In the genomic region with DNA sequence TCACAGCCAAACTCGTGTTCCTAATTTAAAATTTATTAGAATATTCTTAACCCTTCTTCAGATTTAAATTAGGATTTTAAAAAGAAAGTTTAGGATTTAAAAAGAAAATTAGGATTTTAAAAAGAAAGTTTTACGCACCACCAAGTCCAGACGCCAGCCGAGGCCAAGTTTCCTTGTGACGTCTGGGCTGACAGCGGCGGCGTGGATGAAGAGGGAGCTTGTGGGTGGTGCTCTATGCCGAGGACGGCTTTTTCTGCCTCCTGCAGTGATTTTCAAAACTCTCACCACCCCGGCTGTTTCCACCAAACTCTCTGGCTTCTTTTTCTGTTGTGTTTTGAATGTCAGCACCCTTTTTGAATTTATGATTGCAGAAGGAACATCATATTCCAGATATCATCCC, we compare ENCODE assay signal across 30 cellular contexts.
"Had no signal": no experiment of that assay in that cellular context is flagged by ENCODE, and none has a peak within 500 bp of the region (broad histone marks: within the 10 kb centered on the region; RNA-seq: fewer than 3 reads in every experiment).

No MANE protein-coding gene starts in this region.

- H3K9me3 ChIP-seq: ascending aorta, MG63, Peyer's patch had no signal

- H3K27ac ChIP-seq: ascending aorta, cardiac muscle cell, Peyer's patch had no signal

- ATAC-seq: activated CD8-positive, alpha-beta T cell treated with anti-CD3 and anti-CD28 coated beads, Interleukin-2, amount 10 ng/mL, durations not matched to agents 7 days and 5 days; PC-3 had no signal

- H3K27ac Mint-ChIP-seq: activated CD4-positive, alpha-beta T cell treated with anti-CD3 and anti-CD28 coated beads, Interleukin-2, amount 10 ng/mL, durations not matched to agents 24 days and 14 days; activated CD8-positive, alpha-beta T cell treated with anti-CD3 and anti-CD28 coated beads, Interleukin-2, amount 10 ng/mL, durations not matched to agents 7 days and 5 days; activated naive CD4-positive, alpha-beta T cell treated with anti-CD3 and anti-CD28 coated beads, Interleukin-2, amount 50 U/mL, for 24 hours; activated naive CD8-positive, alpha-beta T cell treated with anti-CD3 and anti-CD28 coated beads, Interleukin-2, amount 10 ng/mL, durations not matched to agents 7 days and 5 days; activated T-cell treated with anti-CD3 and anti-CD28 coated beads, Interleukin-2, amount 50 U/mL, for 24 hours; activated T-helper 2 cell treated with anti-CD3 and anti-CD28 coated beads, Interferon-gamma antibody, Interleukin-2, Interleukin-4, amounts not matched to agents 10 μg/mL and 5 μg/mL and 100 μg/mL, durations not matched to agents 14 hours and 24 hours and 36 hours; T-helper 2 cell treated with Interferon-gamma antibody and Interleukin-4, amounts not matched to agents 5 μg/mL and 100 μg/mL, for 36 hours had no signal

- H3K9me3 Mint-ChIP-seq: activated naive CD4-positive, alpha-beta T cell treated with anti-CD3 and anti-CD28 coated beads, Interleukin-2, amount 50 U/mL, for 24 hours; activated naive CD8-positive, alpha-beta T cell treated with anti-CD3 and anti-CD28 coated beads, Interleukin-2, amount 10 ng/mL, durations not matched to agents 7 days and 5 days; activated T-cell treated with anti-CD3 and anti-CD28 coated beads, Interleukin-2, amount 50 U/mL, for 24 hours; activated T-helper 2 cell treated with anti-CD3 and anti-CD28 coated beads, Interferon-gamma antibody, Interleukin-2, Interleukin-4, amounts not matched to agents 10 μg/mL and 5 μg/mL and 100 μg/mL, durations not matched to agents 14 hours and 24 hours and 36 hours; T-helper 2 cell treated with Interferon-gamma antibody and Interleukin-4, amounts not matched to agents 5 μg/mL and 100 μg/mL, for 36 hours had no signal

- DNase-seq: activated CD4-positive, alpha-beta T cell treated with anti-CD3 and anti-CD28 coated beads, Interleukin-2, amount 10 ng/mL, durations not matched to agents 24 days and 14 days; activated CD4-positive, alpha-beta T cell treated with anti-CD3 and anti-CD28 coated beads, Interleukin-2, amount 50 U/mL, for 48 hours; activated CD8-positive, alpha-beta T cell treated with anti-CD3 and anti-CD28 coated beads, Interleukin-2, amount 10 ng/mL, durations not matched to agents 7 days and 5 days; activated gamma-delta T cell; activated naive CD4-positive, alpha-beta T cell treated with Interleukin-2 at 50 U/mL for 16 hours; activated naive CD8-positive, alpha-beta T cell treated with anti-CD3 and anti-CD28 coated beads, Interleukin-2, amount 10 ng/mL, durations not matched to agents 7 days and 5 days; activated T-cell treated with anti-CD3 and anti-CD28 coated beads, Interleukin-2, amount 50 U/mL, for 24 hours; amygdala; Kasumi-1; KG1; MG63; NCI-H1048; NCI-H1105 treated with DMSO at 0.1 percent for 48 hours; NCI-H1436; NCI-H1694; NCI-H1930; NCI-H2081 treated with DMSO at 0.1 percent for 48 hours; NCI-H345; NCI-H526; NCI-H748 treated with DMSO at 0.1 percent for 48 hours; NK-92 treated with Interleukin-12 subunit alpha and Interleukin-12 subunit beta, amount 100 ng/mL, for 24 hours; PC-3; RPMI8226; SW 1271 had no signal

- H3K36me3 Mint-ChIP-seq: activated naive CD4-positive, alpha-beta T cell treated with anti-CD3 and anti-CD28 coated beads, Interleukin-2, amount 50 U/mL, for 24 hours; activated naive CD8-positive, alpha-beta T cell treated with anti-CD3 and anti-CD28 coated beads, Interleukin-2, amount 10 ng/mL, durations not matched to agents 7 days and 5 days had no signal

- H3K27me3 ChIP-seq: ascending aorta, cardiac muscle cell, MG63, Peyer's patch had no signal

- H3K4me1 ChIP-seq: ascending aorta, Peyer's patch had no signal

- H3K36me3 ChIP-seq: ascending aorta, cardiac muscle cell, MG63, Peyer's patch had no signal

- H3K4me3 Mint-ChIP-seq: activated CD4-positive, alpha-beta T cell treated with anti-CD3 and anti-CD28 coated beads, Interleukin-2, amount 10 ng/mL, durations not matched to agents 24 days and 14 days; activated CD8-positive, alpha-beta T cell treated with anti-CD3 and anti-CD28 coated beads, Interleukin-2, amount 10 ng/mL, durations not matched to agents 7 days and 5 days; activated naive CD4-positive, alpha-beta T cell treated with anti-CD3 and anti-CD28 coated beads, Interleukin-2, amount 50 U/mL, for 24 hours; activated naive CD8-positive, alpha-beta T cell treated with anti-CD3 and anti-CD28 coated beads, Interleukin-2, amount 10 ng/mL, durations not matched to agents 7 days and 5 days; activated T-cell treated with anti-CD3 and anti-CD28 coated beads, Interleukin-2, amount 50 U/mL, for 24 hours; T-helper 2 cell treated with Interferon-gamma antibody and Interleukin-4, amounts not matched to agents 5 μg/mL and 100 μg/mL, for 36 hours had no signal

- H3K4me3 ChIP-seq: ascending aorta, cardiac muscle cell, MG63, Peyer's patch had no signal
